In the genomic region with DNA sequence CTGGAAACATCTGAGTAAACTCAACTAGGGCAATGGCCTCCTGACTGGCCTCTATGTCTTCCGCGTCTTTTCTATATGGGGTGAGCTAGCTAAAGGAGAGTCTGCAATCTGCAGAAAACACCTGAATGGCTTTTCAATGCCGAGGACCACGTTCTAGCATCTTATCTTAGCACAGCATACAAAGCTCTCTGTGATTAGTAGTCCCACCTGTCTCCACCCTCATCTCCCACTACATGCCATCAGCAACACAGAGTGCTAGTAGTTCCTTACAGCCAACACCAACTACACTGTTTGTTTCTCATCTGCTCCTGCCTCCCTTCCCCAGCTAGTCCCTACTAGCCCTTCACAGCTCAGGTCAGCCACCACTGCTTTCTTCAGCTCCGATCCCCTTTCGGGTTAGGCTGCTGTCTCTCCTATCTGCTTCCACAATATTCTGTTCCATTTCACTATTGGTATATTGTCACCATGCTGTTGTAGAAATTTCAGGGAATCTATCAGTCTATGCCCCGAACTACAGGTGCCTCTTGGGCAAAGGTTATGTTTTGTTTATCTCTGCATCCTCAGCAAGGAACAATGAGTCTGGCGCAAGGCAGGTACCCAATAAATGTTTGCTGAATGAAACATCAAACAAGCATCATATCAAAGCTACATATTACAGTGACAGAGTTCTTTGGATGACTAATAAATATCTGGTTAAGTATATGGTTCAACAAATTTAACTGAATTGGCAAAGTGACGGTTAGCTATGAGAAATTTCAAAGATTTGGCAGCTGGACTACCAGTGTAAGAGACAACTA, we compare ENCODE assay signal across 21 cellular contexts.
"Had no signal": no experiment of that assay in that cellular context is flagged by ENCODE, and none has a peak within 500 bp of the region (broad histone marks: within the 10 kb centered on the region; RNA-seq: fewer than 3 reads in every experiment).

No MANE protein-coding gene starts in this region.

- H3K4me1 ChIP-seq: heart left ventricle, uterus had no signal

- H3K27me3 Mint-ChIP-seq: effector memory CD8-positive, alpha-beta T cell; naive thymus-derived CD8-positive, alpha-beta T cell; type B pancreatic cell had no signal

- H3K27ac ChIP-seq: coronary artery, dorsolateral prefrontal cortex, heart left ventricle, neutrophil, ovary, suprapubic skin, thyroid gland, uterus had no signal

- ATAC-seq: effector memory CD8-positive, alpha-beta T cell; heart left ventricle; mucosa of descending colon; naive thymus-derived CD8-positive, alpha-beta T cell; right cardiac atrium; stimulated activated effector memory CD8-positive, alpha-beta T cell treated with anti-CD3 and anti-CD28 coated beads, Interleukin-12 subunit alpha, Interleukin-12 subunit beta, amount 100 ng/mL, for 72 hours; stimulated activated naive CD8-positive, alpha-beta T cell treated with anti-CD3 and anti-CD28 coated beads, Interleukin-15, Interleukin-2, amounts not matched to agents 100 U/mL and 50 U/mL, for 24 hours had no signal

- H3K9me3 ChIP-seq: heart left ventricle, mucosa of descending colon, neutrophil, ovary, suprapubic skin, thyroid gland, uterus had no signal

- H3K27me3 ChIP-seq: dorsolateral prefrontal cortex, heart left ventricle, neutrophil, ovary, suprapubic skin, thyroid gland, uterus had no signal

- H3K36me3 ChIP-seq: neutrophil, ovary, suprapubic skin, thyroid gland, uterus had no signal

- H3K9me3 Mint-ChIP-seq: effector memory CD8-positive, alpha-beta T cell; naive thymus-derived CD8-positive, alpha-beta T cell; stimulated activated effector memory CD8-positive, alpha-beta T cell treated with anti-CD3 and anti-CD28 coated beads, Interleukin-12 subunit alpha, Interleukin-12 subunit beta, amount 100 ng/mL, for 72 hours; type B pancreatic cell had no signal

- H3K4me3 Mint-ChIP-seq: effector memory CD8-positive, alpha-beta T cell; naive thymus-derived CD8-positive, alpha-beta T cell; stimulated activated effector memory CD8-positive, alpha-beta T cell treated with anti-CD3 and anti-CD28 coated beads, Interleukin-12 subunit alpha, Interleukin-12 subunit beta, amount 100 ng/mL, for 72 hours; type B pancreatic cell had no signal

- H3K4me2 ChIP-seq: smooth muscle cell had no signal

- FAIRE-seq: frontal cortex had no signal

- H3K27ac Mint-ChIP-seq: effector memory CD8-positive, alpha-beta T cell; naive thymus-derived CD8-positive, alpha-beta T cell; stimulated activated effector memory CD8-positive, alpha-beta T cell treated with anti-CD3 and anti-CD28 coated beads, Interleukin-12 subunit alpha, Interleukin-12 subunit beta, amount 100 ng/mL, for 72 hours; type B pancreatic cell had no signal

- DNase-seq: dorsolateral prefrontal cortex; effector memory CD8-positive, alpha-beta T cell; erythroblast; heart left ventricle; hippocampal formation; mucosa of descending colon; naive thymus-derived CD8-positive, alpha-beta T cell; ovary; right cardiac atrium; stimulated activated CD4-positive, alpha-beta T cell treated with anti-CD3 and anti-CD28 coated beads, Interleukin-2, amount 100 ng/mL, for 48 hours; stimulated activated CD8-positive, alpha-beta memory T cell treated with anti-CD3 and anti-CD28 coated beads, Interleukin-4, amount 100 ng/mL, for 48 hours; stimulated activated naive CD8-positive, alpha-beta T cell treated with anti-CD3 and anti-CD28 coated beads, Interleukin-15, Interleukin-2, amounts not matched to agents 100 U/mL and 50 U/mL, for 24 hours; thyroid gland; uterus had no signal

- H3K4me3 ChIP-seq: coronary artery, dorsolateral prefrontal cortex, heart left ventricle, mucosa of descending colon, ovary, smooth muscle cell, suprapubic skin, thyroid gland, uterus had no signal
